20 cellular contexts compared by ENCODE assay signal in genomic region chr17:81313776-81314409, GRCh38.
"Had no signal": no experiment of that assay in that cellular context is flagged by ENCODE, and none has a peak within 500 bp of the region (broad histone marks: within the 10 kb centered on the region; RNA-seq: fewer than 3 reads in every experiment).

No MANE protein-coding gene starts in this region.

- H3K9me3 ChIP-seq: heart right ventricle, left ventricle myocardium inferior, lower lobe of right lung, ovary, right atrium auricular region, tibial artery had no signal

- DNase-seq: effector CD4-positive, alpha-beta T cell; endodermal cell; foreskin melanocyte; heart right ventricle; hypothalamus; immature natural killer cell; left ventricle myocardium inferior; lower lobe of right lung; natural killer cell; nucleus accumbens; small intestine; stimulated activated CD4-positive, alpha-beta T cell treated with anti-CD3 and anti-CD28 coated beads, Interleukin-2, amount 100 ng/mL, for 48 hours; stimulated activated naive CD4-positive, alpha-beta T cell treated with Interleukin-2 at 50 U/mL for 16 hours; tibial artery had no signal

- H3K27ac Mint-ChIP-seq: endodermal cell, immature natural killer cell, memory B cell, mesothelial cell of epicardium, natural killer cell had no signal

- H3K36me3 Mint-ChIP-seq: immature natural killer cell, memory B cell, mesothelial cell of epicardium, natural killer cell had no signal

- H3K9me3 Mint-ChIP-seq: endodermal cell, immature natural killer cell, memory B cell, mesothelial cell of epicardium, natural killer cell, neural crest cell had no signal

- H3K36me3 ChIP-seq: heart right ventricle, left ventricle myocardium inferior, lower lobe of right lung, ovary, right atrium auricular region, tibial artery had no signal

- H3K4me1 Mint-ChIP-seq: memory B cell had no signal

- H3K4me3 Mint-ChIP-seq: endodermal cell, immature natural killer cell, memory B cell, mesothelial cell of epicardium, natural killer cell, neural crest cell had no signal

- H3K27ac ChIP-seq: coronary artery, heart right ventricle, left ventricle myocardium inferior, lower lobe of right lung, right atrium auricular region, tibial artery had no signal

- H3K27me3 ChIP-seq: heart right ventricle, ovary, right atrium auricular region had no signal

- H3K4me3 ChIP-seq: coronary artery, heart right ventricle, left ventricle myocardium inferior, lower lobe of right lung, ovary, right atrium auricular region, tibial artery had no signal
